Comparison of ENCODE assay signal across 8 cellular contexts in the genomic region with DNA sequence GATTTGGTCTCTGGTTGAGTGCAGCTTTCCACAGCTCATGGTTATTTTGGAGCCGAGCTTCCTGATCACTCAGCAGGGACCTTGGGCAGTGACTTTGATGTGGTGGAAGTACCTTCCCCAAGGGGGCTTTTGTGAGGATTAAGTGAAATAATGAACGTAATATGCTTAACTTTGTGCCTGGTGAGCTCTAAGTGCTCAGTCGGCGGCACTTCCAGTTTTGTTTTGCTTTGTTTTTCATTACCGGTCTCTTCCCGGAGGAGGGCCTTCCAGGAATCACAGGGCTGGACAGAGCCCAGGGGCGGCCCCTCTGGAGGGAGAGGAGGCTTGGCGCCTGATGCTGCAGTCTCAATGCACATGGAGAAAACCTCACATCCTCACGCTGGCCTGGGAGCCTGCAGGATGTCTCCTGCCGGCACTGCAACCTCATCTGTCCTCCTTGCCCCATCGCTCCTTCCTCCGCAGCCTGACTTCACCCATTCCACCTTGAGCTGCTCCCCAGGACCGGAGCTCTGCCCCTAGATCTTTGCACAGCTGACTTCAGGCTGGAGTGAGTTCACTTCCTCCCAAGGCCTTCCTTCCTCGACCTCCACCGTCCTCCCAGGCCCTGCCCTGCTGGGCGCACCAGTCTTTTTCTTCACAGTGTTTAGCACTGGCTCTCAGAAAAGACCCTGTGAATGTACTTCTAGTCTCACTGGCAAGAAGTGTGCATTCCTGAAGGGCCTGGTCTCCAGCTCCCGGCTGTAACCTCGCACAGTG. TPM values are rescaled to one million over a fixed set of nuclear protein-coding genes. Genes with fewer than 3 reads are reported as not detected.
A peak's percentile ranks its signal among the peaks of the same experiment; 100 is the strongest.
DNase-seq lines count a peak whose midpoint lies in the region; ATAC-seq and TF ChIP-seq lines count a peak whose summit lies in the region.

No MANE protein-coding gene starts in this region.

- H3K27ac Mint-ChIP-seq in activated B cell treated with CpG ODN at 0.5 μM for 24 hours, result peak overlapping the region; percentile 70
- peak overlapping the region; percentile 94 to 98 for H3K27ac Mint-ChIP-seq in natural killer cell

- no peaks in the 10 kb centered on the region for H3K9me2 ChIP-seq in HCT116 (ENCODE audit: insufficient read depth)

- DNase-seq in HCT116 (ENCODE audit: low read depth, low spot score) (no peak), activated B cell treated with CpG ODN at 0.5 μM for 24 hours (no peak), fibroblast of mammary gland (ENCODE audit: low read depth) (peak; percentile 76), natural killer cell (no peak), cerebellar cortex (ENCODE audit: low spot score) (no peak), NCI-H1694 (lab: John Stamatoyannopoulos, UW) (no peak)
- no peak for DNase-seq in stimulated activated CD4-positive, alpha-beta T cell treated with anti-CD3 and anti-CD28 coated beads, Interleukin-4, amount 100 ng/mL, for 24 hours

- peak overlapping the region; percentile 91 for H3K4me2 ChIP-seq in HCT116 (ENCODE audit: low read length)

- no peak for TF ChIP-seq POLR2A in HCT116 (IDR thresholded peaks at IDR 0.05; ENCODE audit: borderline replicate concordance, extremely low read depth, insufficient read depth, insufficient read length)

- TF ChIP-seq RAD21 in HCT116 (IDR thresholded peaks at IDR 0.05; ENCODE audit: low read depth), result no peak

- H3K27me3 ChIP-seq in HCT116 (ENCODE audit: insufficient read depth, low read length), result no peaks in the 10 kb centered on the region

- H3K4me1 Mint-ChIP-seq in activated B cell treated with CpG ODN at 0.5 μM for 24 hours (peaks cover 50% of the 10 kb centered on the region), natural killer cell (peaks cover 59 to 60% of the 10 kb centered on the region in 2 donors)

- TF ChIP-seq CTCF in HCT116 (IDR thresholded peaks at IDR 0.05 in 2 of 3, conservative IDR thresholded peaks at IDR 0.05 in 1 of 3; ENCODE audit: borderline replicate concordance in 1 of 3, insufficient read depth in 1 of 3, low read depth in 2 of 3, low read length in 2 of 3) (no peak), activated B cell treated with CpG ODN at 0.5 μM for 24 hours (IDR thresholded peaks at IDR 0.05) (no peak), fibroblast of mammary gland (conservative IDR thresholded peaks at IDR 0.05; ENCODE audit: control insufficient read depth, insufficient read depth, low read depth, low read length) (no peak), natural killer cell (IDR thresholded peaks at IDR 0.05) (no peak)

- no peak overlapping the region; the same call in 1 of the 2 replicates for H3K27ac ChIP-seq in HCT116 (ENCODE audit: low read depth, low read length)

- peak overlapping the region in 1 of 2 experiments; percentile 75; a peak in 1 of 4 replicates for H3K4me3 ChIP-seq in HCT116 (replicated peaks in 1 of 2; ENCODE audit: low read depth in 1 of 2, low read length in 2 of 2)
- H3K4me3 ChIP-seq in fibroblast of mammary gland (ENCODE audit: control insufficient read depth, low read depth, low read length), result peak overlapping the region; percentile 80

- no peaks in the 10 kb centered on the region for H3K36me3 Mint-ChIP-seq in activated B cell treated with CpG ODN at 0.5 μM for 24 hours (ENCODE audit: low read depth)
- H3K36me3 Mint-ChIP-seq in natural killer cell, result no peaks in the 10 kb centered on the region

- H3K9me3 ChIP-seq in HCT116 (ENCODE audit: control insufficient read depth in 1 of 2, insufficient read depth in 1 of 2, low read depth in 1 of 2, low read length in 2 of 2), result no peaks in the 10 kb centered on the region

- CTCF ChIA-PET in HCT116 (lab: Charles Lee) (interaction anchor here (1.4 to 2.5 kb wide), 2 partner anchors 50 to 56 kb away, joined by 4 to 10 read pairs; no protein-coding TSS in a partner anchor), activated B cell treated with CpG ODN at 0.5 μM for 24 hours (lab: Charles Lee) (interaction anchor here (1.5 to 3.1 kb wide), 4 partner anchors 24 to 57 kb away, joined by 4 to 20 read pairs (median 13); no protein-coding TSS in a partner anchor)

- H3K4me3 Mint-ChIP-seq in activated B cell treated with CpG ODN at 0.5 μM for 24 hours (peak overlapping the region; percentile 68), natural killer cell (peak overlapping the region; percentile 91)

- peak overlapping the region; percentile 83; the same call in 1 of the 2 replicates for H3K9ac ChIP-seq in HCT116 (ENCODE audit: low read length)

- intact Hi-C loops in HCT116 (cut with micrococcal nuclease), result loop anchor here (5.0 kb wide), 1 partner anchor 55 kb away; no protein-coding TSS in a partner anchor
- intact Hi-C loops in activated B cell treated with CpG ODN at 0.5 μM for 24 hours (cut with micrococcal nuclease), result no loop called here
- intact Hi-C loops in natural killer cell (cut with micrococcal nuclease), result loop anchor here (2.0 to 5.0 kb wide), 2 partner anchors 14 to 45 kb away; no protein-coding TSS in a partner anchor

- no TSS peak for BruUV-seq in HCT116 (replicated peaks; lab: Mats Ljungman, UMichigan)

- POLR2A ChIA-PET in HCT116 (lab: Charles Lee), result no interaction called here
- POLR2A ChIA-PET in activated B cell treated with CpG ODN at 0.5 μM for 24 hours (lab: Charles Lee), result interaction anchor here (1.0 to 4.7 kb wide), 3 partner anchors 12 to 61 kb away, joined by 4 to 62 read pairs (median 5); a partner anchor contains a TSS

- H3K36me3 ChIP-seq in HCT116 (ENCODE audit: control insufficient read depth in 1 of 2, insufficient read depth in 2 of 2, low read length in 2 of 2), result no peaks in the 10 kb centered on the region

- H3K9me3 Mint-ChIP-seq in activated B cell treated with CpG ODN at 0.5 μM for 24 hours (no peaks in the 10 kb centered on the region), natural killer cell (no peaks in the 10 kb centered on the region)

- H3K27me3 Mint-ChIP-seq in activated B cell treated with CpG ODN at 0.5 μM for 24 hours (no peaks in the 10 kb centered on the region), natural killer cell (ENCODE audit: low read depth in 2 of 2) (no peaks in the 10 kb centered on the region)

- peaks cover 35 to 59% of the 10 kb centered on the region in 2 experiments for H3K4me1 ChIP-seq in HCT116 (ENCODE audit: control insufficient read depth in 1 of 2, insufficient read depth in 2 of 2, low read length in 2 of 2)

- no peaks in the 10 kb centered on the region for H4K20me1 ChIP-seq in HCT116 (ENCODE audit: insufficient read depth)

- RAD21 ChIA-PET in HCT116 (lab: Charles Lee; ENCODE audit: low non-redundant PET in 1 of 2, low total read pairs in 2 of 2, uncharacterized antibody in 2 of 2, unreplicated experiment in 2 of 2), result no interaction called here

- peaks cover 9% of the 10 kb centered on the region; the same call in 1 of the 2 replicates for H3K79me2 ChIP-seq in HCT116 (ENCODE audit: insufficient read depth, low read length)

- H2AFZ ChIP-seq in HCT116 (ENCODE audit: low read depth, low read length, poor library complexity, severe bottlenecking), result no peak overlapping the region

- ATAC-seq in HCT116 (no peak), activated B cell treated with CpG ODN at 0.5 μM for 24 hours (ENCODE audit: low read depth) (no peak), natural killer cell (no peak), GM21723 (IDR thresholded peaks at IDR 0.05; ENCODE audit: unreplicated experiment) (no peak)

TF ChIP-seq in HCT116, 20 proteins besides CTCF, POLR2A, EP300 and RAD21 (continues in another document):
- TF ChIP-seq, protein P1, sequence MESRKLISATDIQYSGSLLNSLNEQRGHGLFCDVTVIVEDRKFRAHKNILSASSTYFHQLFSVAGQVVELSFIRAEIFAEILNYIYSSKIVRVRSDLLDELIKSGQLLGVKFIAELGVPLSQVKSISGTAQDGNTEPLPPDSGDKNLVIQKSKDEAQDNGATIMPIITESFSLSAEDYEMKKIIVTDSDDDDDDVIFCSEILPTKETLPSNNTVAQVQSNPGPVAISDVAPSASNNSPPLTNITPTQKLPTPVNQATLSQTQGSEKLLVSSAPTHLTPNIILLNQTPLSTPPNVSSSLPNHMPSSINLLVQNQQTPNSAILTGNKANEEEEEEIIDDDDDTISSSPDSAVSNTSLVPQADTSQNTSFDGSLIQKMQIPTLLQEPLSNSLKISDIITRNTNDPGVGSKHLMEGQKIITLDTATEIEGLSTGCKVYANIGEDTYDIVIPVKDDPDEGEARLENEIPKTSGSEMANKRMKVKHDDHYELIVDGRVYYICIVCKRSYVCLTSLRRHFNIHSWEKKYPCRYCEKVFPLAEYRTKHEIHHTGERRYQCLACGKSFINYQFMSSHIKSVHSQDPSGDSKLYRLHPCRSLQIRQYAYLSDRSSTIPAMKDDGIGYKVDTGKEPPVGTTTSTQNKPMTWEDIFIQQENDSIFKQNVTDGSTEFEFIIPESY (IDR thresholded peaks at IDR 0.05; ENCODE audit: extremely low read depth, insufficient replicate concordance, low read length), result no peak
- no peak for TF ChIP-seq SRF (IDR thresholded peaks at IDR 0.05; ENCODE audit: low read depth)
- TF ChIP-seq EZH2phosphoT487 (IDR thresholded peaks at IDR 0.05; ENCODE audit: borderline replicate concordance), result no peak
- TF ChIP-seq, protein P2, sequence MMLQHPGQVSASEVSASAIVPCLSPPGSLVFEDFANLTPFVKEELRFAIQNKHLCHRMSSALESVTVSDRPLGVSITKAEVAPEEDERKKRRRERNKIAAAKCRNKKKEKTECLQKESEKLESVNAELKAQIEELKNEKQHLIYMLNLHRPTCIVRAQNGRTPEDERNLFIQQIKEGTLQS (IDR thresholded peaks at IDR 0.05), result no peak
- TF ChIP-seq, protein P3, sequence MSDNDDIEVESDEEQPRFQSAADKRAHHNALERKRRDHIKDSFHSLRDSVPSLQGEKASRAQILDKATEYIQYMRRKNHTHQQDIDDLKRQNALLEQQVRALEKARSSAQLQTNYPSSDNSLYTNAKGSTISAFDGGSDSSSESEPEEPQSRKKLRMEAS (IDR thresholded peaks at IDR 0.05), result no peak
- TF ChIP-seq EGR1 (IDR thresholded peaks at IDR 0.05; ENCODE audit: low read depth), result no peak
- no peak for TF ChIP-seq EZH2 (IDR thresholded peaks at IDR 0.05)
- no peak for TF ChIP-seq ZNF274 (IDR thresholded peaks at IDR 0.05; ENCODE audit: low read depth, low read length)
- TF ChIP-seq CBX3 (IDR thresholded peaks at IDR 0.05; ENCODE audit: low read depth), result no peak
- TF ChIP-seq CEBPB (IDR thresholded peaks at IDR 0.05; ENCODE audit: low read depth), result no peak
- TF ChIP-seq SIN3A (IDR thresholded peaks at IDR 0.05; ENCODE audit: low read depth), result no peak
- no peak for TF ChIP-seq TCF7L2 (IDR thresholded peaks at IDR 0.05; ENCODE audit: borderline replicate concordance, extremely low read depth, insufficient read depth, insufficient read length)
- no peak for TF ChIP-seq YY1 (IDR thresholded peaks at IDR 0.05; ENCODE audit: extremely low read depth, insufficient replicate concordance, low read depth, low read length)
- no peak for TF ChIP-seq ZFX (IDR thresholded peaks at IDR 0.05)

RNA-seq across cellular contexts. Expression of a gene that starts 1.6 kb away (rescaled TPM):
- total RNA-seq in HCT116 (2021; ENCODE audit: unreplicated experiment), result 5.5 TPM
- 5.6 and 9.0 TPM in 2 replicates for polyA plus RNA-seq in HCT116 (2012)
- 5.5 and 5.8 TPM in 2 replicates for total RNA-seq in activated B cell treated with CpG ODN at 0.5 μM for 24 hours
- 10 to 100 TPM; 53.0 to 81.8 (median 53.8) TPM for total RNA-seq in natural killer cell

RNA-seq across cellular contexts. Expression of a gene that starts 48.2 kb away (rescaled TPM):
- total RNA-seq in HCT116 (2021; ENCODE audit: unreplicated experiment) (10.0 TPM), activated B cell treated with CpG ODN at 0.5 μM for 24 hours (21.1 and 21.6 TPM in 2 replicates), natural killer cell (10 to 100 TPM; 33.1 to 52.6 (median 47.5) TPM)
- polyA plus RNA-seq in HCT116 (2012), result 9.3 and 10.2 TPM in 2 replicates
